In genomic region chr6:149316108-149316727, GRCh38 we compare ENCODE assay signal across 8 cellular contexts. TPM values are rescaled to one million over a fixed set of nuclear protein-coding genes. Genes with fewer than 3 reads are reported as not detected.
DNase-seq lines count a peak whose midpoint lies in the region; ATAC-seq and TF ChIP-seq lines count a peak whose summit lies in the region.

No MANE protein-coding gene starts in this region.

- in situ Hi-C loops in mammary epithelial cell (cut with MboI; ENCODE audit: low sequenced_read_pairs in 2 of 2): no loop called here

- 45% methylated on average over 7 of the region's 7 CpGs for WGBS in mammary epithelial cell (ENCODE audit: low coverage, missing lambda C conversion rate)
- 34 to 36% methylated on average over 7 of the region's 7 CpGs for WGBS in aorta, 2 donors

- CTCF ChIA-PET in mammary epithelial cell (lab: Charles Lee; ENCODE audit: low non-redundant PET): interaction anchor here (0.6 kb wide), 1 partner anchor 235 kb away, joined by 6 read pairs; no protein-coding TSS in a partner anchor

- H3K9ac ChIP-seq in mammary epithelial cell (ENCODE audit: insufficient read depth, low read length): peak overlapping the region; percentile 77

- TSS peak; percentile 37 for BruUV-seq in mammary epithelial cell (replicated peaks; lab: Mats Ljungman, UMichigan)

- no peaks in the 10 kb centered on the region for H3K9me3 ChIP-seq in mammary epithelial cell (replicated peaks; ENCODE audit: insufficient read depth, low read length)
- H3K9me3 ChIP-seq in aorta (ENCODE audit: control insufficient read depth, low read length): no peaks in the 10 kb centered on the region

- H3K27ac ChIP-seq in mammary epithelial cell (ENCODE audit: insufficient read depth, low read depth, low read length): peak overlapping the region; percentile 74
- H3K27ac ChIP-seq in aorta (ENCODE audit: low read depth in 1 of 2, low read length in 2 of 2): peak overlapping the region in 1 of 2 donors; percentile 82

- peak overlapping the region; percentile 93 for H3K27ac Mint-ChIP-seq in stimulated activated naive CD8-positive, alpha-beta T cell treated with anti-CD3 and anti-CD28 coated beads, Interleukin-15, Interleukin-2, amounts not matched to agents 100 ng/mL and 50 ng/mL, for 24 hours
- H3K27ac Mint-ChIP-seq in mesothelial cell of epicardium: peak overlapping the region; percentile 94

- dilution Hi-C loops in mammary epithelial cell (cut with HindIII; ENCODE audit: low sequenced_read_pairs): no loop called here

- peaks cover 43% of the 10 kb centered on the region for H3K4me1 Mint-ChIP-seq in stimulated activated naive CD8-positive, alpha-beta T cell treated with anti-CD3 and anti-CD28 coated beads, Interleukin-15, Interleukin-2, amounts not matched to agents 100 ng/mL and 50 ng/mL, for 24 hours (ENCODE audit: low read depth)
- peaks cover 28% of the 10 kb centered on the region for H3K4me1 Mint-ChIP-seq in mesothelial cell of epicardium

- H3K9me3 Mint-ChIP-seq in stimulated activated naive CD8-positive, alpha-beta T cell treated with anti-CD3 and anti-CD28 coated beads, Interleukin-15, Interleukin-2, amounts not matched to agents 100 ng/mL and 50 ng/mL, for 24 hours: peaks cover 3% of the 10 kb centered on the region
- peaks cover 6% of the 10 kb centered on the region for H3K9me3 Mint-ChIP-seq in mesothelial cell of epicardium

- H3K36me3 ChIP-seq in mammary epithelial cell (ENCODE audit: insufficient read depth, low read length) (no peaks in the 10 kb centered on the region), aorta (ENCODE audit: control insufficient read depth in 1 of 2, insufficient read depth in 2 of 2, low read length in 1 of 2) (no peaks in the 10 kb centered on the region)

- no peaks in the 10 kb centered on the region for H4K20me1 ChIP-seq in mammary epithelial cell (ENCODE audit: insufficient read depth, low read length)

- H3K4me2 ChIP-seq in mammary epithelial cell (ENCODE audit: insufficient read depth, low read depth, low read length): peak overlapping the region; percentile 62

- H3K4me3 ChIP-seq in mammary epithelial cell (replicated peaks in 1 of 3; ENCODE audit: insufficient read depth in 1 of 3, low read depth in 2 of 3, low read length in 3 of 3): peak overlapping the region; percentile 95 to 98 (median 96)
- H3K4me3 ChIP-seq in aorta (ENCODE audit: low read length in 2 of 2): peak overlapping the region; percentile 63 to 100

- intact Hi-C loops in mammary epithelial cell (cut with micrococcal nuclease): loop anchor here (2.0 to 5.0 kb wide), 5 partner anchors 46 to 284 kb away; no protein-coding TSS in a partner anchor
- intact Hi-C loops in aorta (cut with DNase I): loop anchor here in 1 of 2 donors (5.0 to 10.0 kb wide), 2 partner anchors 106 to 231 kb away; no protein-coding TSS in a partner anchor

- TF ChIP-seq CTCF in mammary epithelial cell (conservative IDR thresholded peaks at IDR 0.05 in 1 of 2, IDR thresholded peaks at IDR 0.05 in 1 of 2; ENCODE audit: extremely low read depth in 1 of 2, insufficient read depth in 1 of 2, low read depth in 1 of 2, low read length in 2 of 2): no peak
- TF ChIP-seq CTCF in mesothelial cell of epicardium (IDR thresholded peaks at IDR 0.05; ENCODE audit: unreplicated experiment): no peak

- DNase-seq in stimulated activated naive CD8-positive, alpha-beta T cell treated with anti-CD3 and anti-CD28 coated beads, Interleukin-15, Interleukin-2, amounts not matched to agents 100 U/mL and 50 U/mL, for 24 hours: no peak
- no peak for DNase-seq in mammary epithelial cell
- DNase-seq in mesothelial cell of epicardium (ENCODE audit: low spot score in 2 of 2, unreplicated experiment in 2 of 2): no peak
- no peak for DNase-seq in aorta
- no peak for DNase-seq in NCI-H69 (lab: John Stamatoyannopoulos, UW)

- H3K79me2 ChIP-seq in mammary epithelial cell (ENCODE audit: insufficient read depth, low read length): peaks cover 44% of the 10 kb centered on the region

- no peaks in the 10 kb centered on the region for H3K27me3 Mint-ChIP-seq in stimulated activated naive CD8-positive, alpha-beta T cell treated with anti-CD3 and anti-CD28 coated beads, Interleukin-15, Interleukin-2, amounts not matched to agents 100 ng/mL and 50 ng/mL, for 24 hours
- H3K27me3 Mint-ChIP-seq in mesothelial cell of epicardium (ENCODE audit: low read depth): peaks cover 8% of the 10 kb centered on the region

- H3K27me3 ChIP-seq in mammary epithelial cell (ENCODE audit: insufficient read depth, low read length) (no peaks in the 10 kb centered on the region), aorta (ENCODE audit: control insufficient read depth in 1 of 2, insufficient read depth in 2 of 2, low read length in 1 of 2) (peaks cover 0 to 1% of the 10 kb centered on the region in 2 donors)

- H3K36me3 Mint-ChIP-seq in stimulated activated naive CD8-positive, alpha-beta T cell treated with anti-CD3 and anti-CD28 coated beads, Interleukin-15, Interleukin-2, amounts not matched to agents 100 ng/mL and 50 ng/mL, for 24 hours (ENCODE audit: low read depth): peaks cover 14% of the 10 kb centered on the region
- H3K36me3 Mint-ChIP-seq in mesothelial cell of epicardium: no peaks in the 10 kb centered on the region

- peak overlapping the region; percentile 91 for H3K4me3 Mint-ChIP-seq in stimulated activated naive CD8-positive, alpha-beta T cell treated with anti-CD3 and anti-CD28 coated beads, Interleukin-15, Interleukin-2, amounts not matched to agents 100 ng/mL and 50 ng/mL, for 24 hours
- peak overlapping the region; percentile 81 for H3K4me3 Mint-ChIP-seq in mesothelial cell of epicardium

- H2AFZ ChIP-seq in mammary epithelial cell (ENCODE audit: low read depth, low read length): peak overlapping the region; percentile 99

- H3K4me1 ChIP-seq in mammary epithelial cell (ENCODE audit: insufficient read depth, low read length) (peaks cover 6% of the 10 kb centered on the region), aorta (ENCODE audit: control insufficient read depth in 1 of 2, insufficient read depth in 2 of 2, low read length in 2 of 2) (peaks cover 0 to 2% of the 10 kb centered on the region in 2 donors)

- ATAC-seq in stimulated activated naive CD8-positive, alpha-beta T cell treated with anti-CD3 and anti-CD28 coated beads, Interleukin-15, Interleukin-2, amounts not matched to agents 100 U/mL and 50 U/mL, for 24 hours: no peak
- ATAC-seq in aorta (ENCODE audit: low FRiP score) (no peak), GM21529 (IDR thresholded peaks at IDR 0.05; ENCODE audit: unreplicated experiment) (no peak), GM19324 (IDR thresholded peaks at IDR 0.05; ENCODE audit: low FRiP score, unreplicated experiment) (no peak)

RNA-seq across cellular contexts. Expression of gene TAB2, which starts 1.3 kb away (rescaled TPM):
- total RNA-seq in mammary epithelial cell: 10 to 100 TPM; 21.2 to 47.3 TPM
- 31.0 TPM for polyA plus RNA-seq in mammary epithelial cell
- 59.2 TPM for polyA minus RNA-seq in mammary epithelial cell
- total RNA-seq in mesothelial cell of epicardium: 71.3 to 72.7 TPM (median 72.0 TPM) in 3 replicates
- 10 to 100 TPM; 68.1 to 68.6 TPM for total RNA-seq in aorta
- 10 to 100 TPM; 22.2 to 49.6 TPM for polyA plus RNA-seq in aorta
